In genomic region chr3:45002680-45003079, GRCh38 we compare ENCODE assay signal across 1 cellular context.
TF ChIP-seq lines count a peak whose summit lies in the region.

No MANE protein-coding gene starts in this region.

TF ChIP-seq in endothelial cell of umbilical vein, 7 proteins besides CTCF, POLR2A, EP300 and RAD21:
- TF ChIP-seq POLR2AphosphoS5 (IDR thresholded peaks at IDR 0.05; ENCODE audit: insufficient read depth, low read depth, low read length) = no peak
- no peak for TF ChIP-seq FOS (IDR thresholded peaks at IDR 0.05; ENCODE audit: borderline replicate concordance, insufficient read depth, low read length)
- TF ChIP-seq JUN (IDR thresholded peaks at IDR 0.05; ENCODE audit: borderline replicate concordance, insufficient read depth, insufficient read length, low read depth) = no peak
- no peak for TF ChIP-seq MAX (IDR thresholded peaks at IDR 0.05; ENCODE audit: insufficient read depth, insufficient read length)
- TF ChIP-seq EZH2 (IDR thresholded peaks at IDR 0.05; ENCODE audit: borderline replicate concordance, low read depth, low read length, severe bottlenecking) = no peak
- no peak for TF ChIP-seq MYC (IDR thresholded peaks at IDR 0.05; ENCODE audit: low read depth, low read length)
- no peak for TF ChIP-seq GATA2 (IDR thresholded peaks at IDR 0.05; ENCODE audit: insufficient read depth, insufficient read length, low read depth, low read length)
TF ChIP-seq in endothelial cell of umbilical vein: peak in this region for 0.
